Comparison of ENCODE assay signal across 25 cellular contexts in the genomic region with DNA sequence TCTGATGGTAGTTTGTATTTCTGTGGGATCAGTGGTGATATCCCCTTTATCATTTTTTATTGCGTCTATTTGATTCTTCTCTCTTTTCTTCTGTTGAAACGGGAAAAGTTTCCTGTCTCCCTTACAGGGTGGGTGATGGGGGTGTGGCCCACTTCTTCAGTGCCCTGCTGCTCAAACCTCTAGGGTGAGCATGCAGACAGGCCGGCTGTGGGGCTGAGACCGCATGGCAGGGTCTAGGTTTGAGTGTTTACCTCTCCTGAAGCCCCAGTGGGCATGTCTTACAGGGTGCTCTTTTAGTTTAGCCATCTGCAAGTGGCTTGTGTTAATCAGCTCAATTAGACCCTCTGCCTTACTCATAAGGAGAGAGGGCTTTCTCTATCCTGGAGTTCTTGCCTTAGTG.
"Had no signal": no experiment of that assay in that cellular context is flagged by ENCODE, and none has a peak within 500 bp of the region (broad histone marks: within the 10 kb centered on the region; RNA-seq: fewer than 3 reads in every experiment).

No MANE protein-coding gene starts in this region.

- DNase-seq: colonic mucosa; cortex of kidney; dermis blood vessel endothelial cell; dorsolateral prefrontal cortex; effector CD4-positive, alpha-beta T cell; effector CD8-positive, alpha-beta T cell; effector memory CD4-positive, alpha-beta T cell; effector memory CD8-positive, alpha-beta T cell; endodermal cell; erythroblast; esophagus squamous epithelium; foreskin fibroblast; foreskin keratinocyte; foreskin melanocyte; gastrocnemius medialis; glutamatergic neuron; head of caudate nucleus; heart left ventricle; heart right ventricle had no signal

- H3K4me3 Mint-ChIP-seq: dendritic cell treated with granulocyte-macrophage colony-stimulating factor and Interleukin-4, amounts not matched to agents 40 ng/mL and 50 ng/mL, for 4 days; effector memory CD8-positive, alpha-beta T cell; endodermal cell had no signal

- H3K36me3 ChIP-seq: colonic mucosa, esophagus muscularis mucosa, esophagus squamous epithelium, gastrocnemius medialis, gastroesophageal sphincter, heart left ventricle, heart right ventricle had no signal

- H3K27ac Mint-ChIP-seq: dendritic cell treated with granulocyte-macrophage colony-stimulating factor and Interleukin-4, amounts not matched to agents 40 ng/mL and 50 ng/mL, for 4 days; effector memory CD8-positive, alpha-beta T cell; endodermal cell had no signal

- H3K4me1 Mint-ChIP-seq: endodermal cell had no signal

- H3K9me3 ChIP-seq: colonic mucosa, esophagus muscularis mucosa, gastrocnemius medialis, gastroesophageal sphincter, heart left ventricle had no signal

- ATAC-seq: effector memory CD8-positive, alpha-beta T cell; esophagus mucosa; foreskin keratinocyte; gastrocnemius medialis; gastroesophageal sphincter; heart left ventricle; heart right ventricle had no signal

- H3K27me3 ChIP-seq: colonic mucosa, dorsolateral prefrontal cortex, esophagus muscularis mucosa, esophagus squamous epithelium, foreskin keratinocyte, gastrocnemius medialis, gastroesophageal sphincter, heart left ventricle, heart right ventricle had no signal

- H3K4me1 ChIP-seq: colonic mucosa, esophagus muscularis mucosa, esophagus squamous epithelium, foreskin keratinocyte, gastrocnemius medialis, gastroesophageal sphincter, heart left ventricle, heart right ventricle had no signal

- H3K27me3 Mint-ChIP-seq: dendritic cell treated with granulocyte-macrophage colony-stimulating factor and Interleukin-4, amounts not matched to agents 40 ng/mL and 50 ng/mL, for 4 days; effector memory CD8-positive, alpha-beta T cell had no signal

- H3K27ac ChIP-seq: colonic mucosa, coronary artery, dorsolateral prefrontal cortex, epithelial cell of prostate, esophagus muscularis mucosa, esophagus squamous epithelium, foreskin keratinocyte, gastrocnemius medialis, gastroesophageal sphincter, heart left ventricle, heart right ventricle had no signal

- H3K4me3 ChIP-seq: colonic mucosa, coronary artery, dorsolateral prefrontal cortex, esophagus muscularis mucosa, esophagus squamous epithelium, gastrocnemius medialis, gastroesophageal sphincter, heart left ventricle, heart right ventricle had no signal
